Comparison of ENCODE assay signal across 1 cellular context in the genomic region with DNA sequence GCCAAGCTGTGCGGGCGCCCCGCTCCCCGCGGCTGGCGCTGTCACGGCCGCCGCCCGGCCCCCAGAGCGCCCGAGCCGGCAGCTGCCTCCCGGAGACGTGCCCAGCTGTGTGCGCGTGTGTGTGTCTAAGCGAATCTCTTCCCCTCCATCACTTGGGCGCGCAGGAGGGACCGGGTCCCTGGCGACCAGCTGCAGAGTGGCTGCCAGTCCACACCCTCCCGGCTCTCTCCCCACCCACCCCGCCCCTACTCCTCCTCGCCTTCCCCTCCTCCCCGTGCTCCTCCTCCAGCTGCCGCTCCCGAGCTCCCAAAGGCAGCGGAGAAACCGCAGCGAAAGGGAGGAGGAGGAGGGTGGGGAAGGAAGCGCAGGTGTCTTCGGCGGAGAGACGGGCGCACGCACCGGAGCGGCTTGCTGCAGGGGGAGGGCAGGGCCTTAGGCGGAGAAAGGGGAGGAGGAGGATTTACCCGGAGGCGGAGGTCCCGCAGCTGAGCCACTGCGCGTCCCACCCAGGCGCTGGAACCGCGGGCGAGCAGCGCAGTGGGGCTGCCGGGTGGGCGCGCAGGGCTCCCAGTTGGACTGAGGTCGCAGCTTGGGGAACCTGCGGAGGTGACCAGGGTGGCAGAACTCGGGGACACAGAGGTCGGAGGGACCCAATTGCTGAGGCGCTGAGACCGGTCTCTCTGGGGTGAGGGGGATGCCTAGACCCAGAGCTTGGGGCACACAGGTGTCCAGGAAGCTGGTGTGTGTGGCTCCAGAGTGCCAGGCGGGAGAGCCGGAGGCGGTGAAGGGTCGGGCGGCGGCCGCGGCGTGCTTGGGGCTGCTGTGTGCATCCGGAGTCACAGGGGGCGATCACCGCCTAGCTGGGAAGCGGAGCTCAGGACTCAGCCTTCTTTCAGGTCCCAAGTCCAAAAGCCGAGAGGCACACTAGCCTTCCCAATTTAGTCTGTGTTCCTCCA.
TF ChIP-seq lines count a peak whose summit lies in the region.

A gene with protein sequence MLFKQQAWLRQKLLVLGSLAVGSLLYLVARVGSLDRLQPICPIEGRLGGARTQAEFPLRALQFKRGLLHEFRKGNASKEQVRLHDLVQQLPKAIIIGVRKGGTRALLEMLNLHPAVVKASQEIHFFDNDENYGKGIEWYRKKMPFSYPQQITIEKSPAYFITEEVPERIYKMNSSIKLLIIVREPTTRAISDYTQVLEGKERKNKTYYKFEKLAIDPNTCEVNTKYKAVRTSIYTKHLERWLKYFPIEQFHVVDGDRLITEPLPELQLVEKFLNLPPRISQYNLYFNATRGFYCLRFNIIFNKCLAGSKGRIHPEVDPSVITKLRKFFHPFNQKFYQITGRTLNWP (minus strand): TSS at position 198 of the 956 bp plus-strand sequence. CDS start 280,178 bp downstream, outside the sequence.

TF ChIP-seq in HepG2, 621 proteins besides CTCF, POLR2A, EP300 and RAD21 (continued from another document and continues in another):
- TF ChIP-seq, protein P1, sequence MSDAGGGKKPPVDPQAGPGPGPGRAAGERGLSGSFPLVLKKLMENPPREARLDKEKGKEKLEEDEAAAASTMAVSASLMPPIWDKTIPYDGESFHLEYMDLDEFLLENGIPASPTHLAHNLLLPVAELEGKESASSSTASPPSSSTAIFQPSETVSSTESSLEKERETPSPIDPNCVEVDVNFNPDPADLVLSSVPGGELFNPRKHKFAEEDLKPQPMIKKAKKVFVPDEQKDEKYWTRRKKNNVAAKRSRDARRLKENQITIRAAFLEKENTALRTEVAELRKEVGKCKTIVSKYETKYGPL (CRISPR knock-in tag; IDR thresholded peaks at IDR 0.05): no peak
- TF ChIP-seq GATAD2A (CRISPR knock-in tag; IDR thresholded peaks at IDR 0.05): no peak
- TF ChIP-seq ARHGAP35 (CRISPR knock-in tag; IDR thresholded peaks at IDR 0.05; ENCODE audit: borderline replicate concordance): no peak; the same call in 1 of the 2 replicates
- TF ChIP-seq ZNF124 (CRISPR knock-in tag; IDR thresholded peaks at IDR 0.05): 0 out of 2 replicates have a peak, but pooled peaks have one; percentile 51
- TF ChIP-seq, protein P2, sequence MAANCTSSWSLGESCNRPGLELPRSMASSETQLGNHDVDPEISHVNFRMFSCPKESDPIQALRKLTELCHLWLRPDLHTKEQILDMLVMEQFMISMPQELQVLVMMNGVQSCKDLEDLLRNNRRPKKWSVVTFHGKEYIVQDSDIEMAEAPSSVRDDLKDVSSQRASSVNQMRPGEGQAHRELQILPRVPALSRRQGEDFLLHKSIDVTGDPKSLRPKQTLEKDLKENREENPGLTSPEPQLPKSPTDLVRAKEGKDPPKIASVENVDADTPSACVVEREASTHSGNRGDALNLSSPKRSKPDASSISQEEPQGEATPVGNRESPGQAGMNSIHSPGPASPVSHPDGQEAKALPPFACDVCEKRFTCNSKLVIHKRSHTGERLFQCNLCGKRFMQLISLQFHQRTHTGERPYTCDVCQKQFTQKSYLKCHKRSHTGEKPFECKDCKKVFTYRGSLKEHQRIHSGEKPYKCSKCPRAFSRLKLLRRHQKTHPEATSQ (CRISPR knock-in tag; IDR thresholded peaks at IDR 0.05; ENCODE audit: borderline replicate concordance): no peak
- peak; percentile 97 for TF ChIP-seq ZNF263 (CRISPR knock-in tag; IDR thresholded peaks at IDR 0.05)
- TF ChIP-seq ZSCAN25 (CRISPR knock-in tag; IDR thresholded peaks at IDR 0.05): peak; percentile 70; the same call in 1 of the 2 replicates
- peak; percentile 48; the same call in 1 of the 2 replicates for TF ChIP-seq HIC2 (CRISPR knock-in tag; IDR thresholded peaks at IDR 0.05; ENCODE audit: low read depth)
- TF ChIP-seq, protein P3, sequence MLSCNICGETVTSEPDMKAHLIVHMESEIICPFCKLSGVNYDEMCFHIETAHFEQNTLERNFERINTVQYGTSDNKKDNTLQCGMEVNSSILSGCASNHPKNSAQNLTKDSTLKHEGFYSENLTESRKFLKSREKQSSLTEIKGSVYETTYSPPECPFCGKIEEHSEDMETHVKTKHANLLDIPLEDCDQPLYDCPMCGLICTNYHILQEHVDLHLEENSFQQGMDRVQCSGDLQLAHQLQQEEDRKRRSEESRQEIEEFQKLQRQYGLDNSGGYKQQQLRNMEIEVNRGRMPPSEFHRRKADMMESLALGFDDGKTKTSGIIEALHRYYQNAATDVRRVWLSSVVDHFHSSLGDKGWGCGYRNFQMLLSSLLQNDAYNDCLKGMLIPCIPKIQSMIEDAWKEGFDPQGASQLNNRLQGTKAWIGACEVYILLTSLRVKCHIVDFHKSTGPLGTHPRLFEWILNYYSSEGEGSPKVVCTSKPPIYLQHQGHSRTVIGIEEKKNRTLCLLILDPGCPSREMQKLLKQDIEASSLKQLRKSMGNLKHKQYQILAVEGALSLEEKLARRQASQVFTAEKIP (CRISPR knock-in tag; IDR thresholded peaks at IDR 0.05; ENCODE audit: borderline replicate concordance): no peak
- no peak for TF ChIP-seq ZNF570 (CRISPR knock-in tag; IDR thresholded peaks at IDR 0.05; ENCODE audit: borderline replicate concordance)
- TF ChIP-seq ZNF773 (CRISPR knock-in tag; IDR thresholded peaks at IDR 0.05; ENCODE audit: borderline replicate concordance): no peak
- TF ChIP-seq, protein P4, sequence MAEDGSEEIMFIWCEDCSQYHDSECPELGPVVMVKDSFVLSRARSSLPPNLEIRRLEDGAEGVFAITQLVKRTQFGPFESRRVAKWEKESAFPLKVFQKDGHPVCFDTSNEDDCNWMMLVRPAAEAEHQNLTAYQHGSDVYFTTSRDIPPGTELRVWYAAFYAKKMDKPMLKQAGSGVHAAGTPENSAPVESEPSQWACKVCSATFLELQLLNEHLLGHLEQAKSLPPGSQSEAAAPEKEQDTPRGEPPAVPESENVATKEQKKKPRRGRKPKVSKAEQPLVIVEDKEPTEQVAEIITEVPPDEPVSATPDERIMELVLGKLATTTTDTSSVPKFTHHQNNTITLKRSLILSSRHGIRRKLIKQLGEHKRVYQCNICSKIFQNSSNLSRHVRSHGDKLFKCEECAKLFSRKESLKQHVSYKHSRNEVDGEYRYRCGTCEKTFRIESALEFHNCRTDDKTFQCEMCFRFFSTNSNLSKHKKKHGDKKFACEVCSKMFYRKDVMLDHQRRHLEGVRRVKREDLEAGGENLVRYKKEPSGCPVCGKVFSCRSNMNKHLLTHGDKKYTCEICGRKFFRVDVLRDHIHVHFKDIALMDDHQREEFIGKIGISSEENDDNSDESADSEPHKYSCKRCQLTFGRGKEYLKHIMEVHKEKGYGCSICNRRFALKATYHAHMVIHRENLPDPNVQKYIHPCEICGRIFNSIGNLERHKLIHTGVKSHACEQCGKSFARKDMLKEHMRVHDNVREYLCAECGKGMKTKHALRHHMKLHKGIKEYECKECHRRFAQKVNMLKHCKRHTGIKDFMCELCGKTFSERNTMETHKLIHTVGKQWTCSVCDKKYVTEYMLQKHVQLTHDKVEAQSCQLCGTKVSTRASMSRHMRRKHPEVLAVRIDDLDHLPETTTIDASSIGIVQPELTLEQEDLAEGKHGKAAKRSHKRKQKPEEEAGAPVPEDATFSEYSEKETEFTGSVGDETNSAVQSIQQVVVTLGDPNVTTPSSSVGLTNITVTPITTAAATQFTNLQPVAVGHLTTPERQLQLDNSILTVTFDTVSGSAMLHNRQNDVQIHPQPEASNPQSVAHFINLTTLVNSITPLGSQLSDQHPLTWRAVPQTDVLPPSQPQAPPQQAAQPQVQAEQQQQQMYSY (CRISPR knock-in tag; IDR thresholded peaks at IDR 0.05): no peak
- TF ChIP-seq, protein P5, sequence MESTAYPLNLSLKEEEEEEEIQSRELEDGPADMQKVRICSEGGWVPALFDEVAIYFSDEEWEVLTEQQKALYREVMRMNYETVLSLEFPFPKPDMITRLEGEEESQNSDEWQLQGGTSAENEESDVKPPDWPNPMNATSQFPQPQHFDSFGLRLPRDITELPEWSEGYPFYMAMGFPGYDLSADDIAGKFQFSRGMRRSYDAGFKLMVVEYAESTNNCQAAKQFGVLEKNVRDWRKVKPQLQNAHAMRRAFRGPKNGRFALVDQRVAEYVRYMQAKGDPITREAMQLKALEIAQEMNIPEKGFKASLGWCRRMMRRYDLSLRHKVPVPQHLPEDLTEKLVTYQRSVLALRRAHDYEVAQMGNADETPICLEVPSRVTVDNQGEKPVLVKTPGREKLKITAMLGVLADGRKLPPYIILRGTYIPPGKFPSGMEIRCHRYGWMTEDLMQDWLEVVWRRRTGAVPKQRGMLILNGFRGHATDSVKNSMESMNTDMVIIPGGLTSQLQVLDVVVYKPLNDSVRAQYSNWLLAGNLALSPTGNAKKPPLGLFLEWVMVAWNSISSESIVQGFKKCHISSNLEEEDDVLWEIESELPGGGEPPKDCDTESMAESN (CRISPR knock-in tag; conservative IDR thresholded peaks at IDR 0.05): 0 out of 2 replicates have a peak, but pooled peaks have one; percentile 36
- TF ChIP-seq SRSF9 (IDR thresholded peaks at IDR 0.05; ENCODE audit: borderline replicate concordance, insufficient read depth, low read depth, low read length, poor library complexity, severe bottlenecking): no peak
- TF ChIP-seq ZNF446 (CRISPR knock-in tag; IDR thresholded peaks at IDR 0.05): no peak; the same call in 1 of the 2 replicates
- peak; percentile 69; the same call in 1 of the 2 replicates for TF ChIP-seq ZNF354B (CRISPR knock-in tag; IDR thresholded peaks at IDR 0.05)
- TF ChIP-seq ZFY (CRISPR knock-in tag; IDR thresholded peaks at IDR 0.05): no peak; the same call in 1 of the 2 replicates
- no peak for TF ChIP-seq CREM (IDR thresholded peaks at IDR 0.05)
- no peak for TF ChIP-seq CREM (CRISPR knock-in tag; IDR thresholded peaks at IDR 0.05)
- no peak for TF ChIP-seq PHF20 (CRISPR knock-in tag; IDR thresholded peaks at IDR 0.05)
- TF ChIP-seq, protein P6, sequence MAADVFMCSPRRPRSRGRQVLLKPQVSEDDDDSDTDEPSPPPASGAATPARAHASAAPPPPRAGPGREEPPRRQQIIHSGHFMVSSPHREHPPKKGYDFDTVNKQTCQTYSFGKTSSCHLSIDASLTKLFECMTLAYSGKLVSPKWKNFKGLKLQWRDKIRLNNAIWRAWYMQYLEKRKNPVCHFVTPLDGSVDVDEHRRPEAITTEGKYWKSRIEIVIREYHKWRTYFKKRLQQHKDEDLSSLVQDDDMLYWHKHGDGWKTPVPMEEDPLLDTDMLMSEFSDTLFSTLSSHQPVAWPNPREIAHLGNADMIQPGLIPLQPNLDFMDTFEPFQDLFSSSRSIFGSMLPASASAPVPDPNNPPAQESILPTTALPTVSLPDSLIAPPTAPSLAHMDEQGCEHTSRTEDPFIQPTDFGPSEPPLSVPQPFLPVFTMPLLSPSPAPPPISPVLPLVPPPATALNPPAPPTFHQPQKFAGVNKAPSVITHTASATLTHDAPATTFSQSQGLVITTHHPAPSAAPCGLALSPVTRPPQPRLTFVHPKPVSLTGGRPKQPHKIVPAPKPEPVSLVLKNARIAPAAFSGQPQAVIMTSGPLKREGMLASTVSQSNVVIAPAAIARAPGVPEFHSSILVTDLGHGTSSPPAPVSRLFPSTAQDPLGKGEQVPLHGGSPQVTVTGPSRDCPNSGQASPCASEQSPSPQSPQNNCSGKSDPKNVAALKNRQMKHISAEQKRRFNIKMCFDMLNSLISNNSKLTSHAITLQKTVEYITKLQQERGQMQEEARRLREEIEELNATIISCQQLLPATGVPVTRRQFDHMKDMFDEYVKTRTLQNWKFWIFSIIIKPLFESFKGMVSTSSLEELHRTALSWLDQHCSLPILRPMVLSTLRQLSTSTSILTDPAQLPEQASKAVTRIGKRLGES (CRISPR knock-in tag; IDR thresholded peaks at IDR 0.05; ENCODE audit: borderline replicate concordance): no peak
- TF ChIP-seq ZNF232 (CRISPR knock-in tag; IDR thresholded peaks at IDR 0.05; ENCODE audit: borderline replicate concordance): no peak
- 0 out of 2 replicates have a peak, but pooled peaks have one; percentile 7 for TF ChIP-seq ZMYM3 (CRISPR knock-in tag; IDR thresholded peaks at IDR 0.05)
- peak; percentile 56; the same call in 1 of the 2 replicates for TF ChIP-seq GABPB1 (CRISPR knock-in tag; IDR thresholded peaks at IDR 0.05)
- no peak for TF ChIP-seq PLRG1 (conservative IDR thresholded peaks at IDR 0.05)
- peak; percentile 77 for TF ChIP-seq STAG1 (CRISPR knock-in tag; IDR thresholded peaks at IDR 0.05)
- TF ChIP-seq DMAP1 (CRISPR knock-in tag; IDR thresholded peaks at IDR 0.05): no peak; the same call in 1 of the 2 replicates
- no peak for TF ChIP-seq TRAFD1 (CRISPR knock-in tag; IDR thresholded peaks at IDR 0.05; ENCODE audit: borderline replicate concordance)
- no peak for TF ChIP-seq ZNF549 (CRISPR knock-in tag; IDR thresholded peaks at IDR 0.05)
